ENCODE assay signal across 1 cellular context in genomic region chr16:3282747-3283524, GRCh38.
TF ChIP-seq lines count a peak whose summit lies in the region.

ZNF263 (plus strand) TSS chr16:3283491; CDS start chr16:3283819, 328 bp downstream.

TF ChIP-seq in GM12878, 131 proteins besides CTCF, POLR2A, EP300 and RAD21 (continued from another document):
- TF ChIP-seq NR2F1 (conservative IDR thresholded peaks at IDR 0.05): peak; percentile 95
- peak; percentile 86 for TF ChIP-seq CHD2 (IDR thresholded peaks at IDR 0.05; ENCODE audit: borderline replicate concordance, low read depth, low read length)
